In genomic region chr2:126809357-126809756, GRCh38 we compare ENCODE assay signal across 35 cellular contexts.
DNase-seq lines count a peak whose midpoint lies in the region; FAIRE-seq and TF ChIP-seq lines count a peak whose summit lies in the region.
"Had no signal": no experiment of that assay in that cellular context is flagged by ENCODE, and none has a peak within 500 bp of the region (broad histone marks: within the 10 kb centered on the region; RNA-seq: fewer than 3 reads in every experiment).

No MANE protein-coding gene starts in this region.

- H3K4me1 ChIP-seq in mammary epithelial cell (ENCODE audit: insufficient read depth, low read length) (no peaks in the 10 kb centered on the region), iPS-20b (ENCODE audit: insufficient read depth, low read length) (peaks cover 5% of the 10 kb centered on the region; the same call in 1 of the 2 replicates), vagina (no peaks in the 10 kb centered on the region)
- H3K4me1 ChIP-seq: esophagus squamous epithelium, foreskin keratinocyte, heart left ventricle, parathyroid adenoma, SJSA1, upper lobe of right lung had no signal

- H3K36me3 Mint-ChIP-seq in MCF 10A (ENCODE audit: insufficient read depth, unreplicated experiment) = no peaks in the 10 kb centered on the region
- H3K36me3 Mint-ChIP-seq in activated T-helper 2 cell treated with anti-CD3 and anti-CD28 coated beads, Interferon-gamma antibody, Interleukin-2, Interleukin-4, amounts not matched to agents 10 μg/mL and 5 μg/mL and 100 μg/mL, durations not matched to agents 14 hours and 24 hours and 36 hours (ENCODE audit: low read depth) = no peaks in the 10 kb centered on the region

- dilution Hi-C loops in mammary epithelial cell (cut with HindIII; ENCODE audit: low sequenced_read_pairs) = no loop called here

- TF ChIP-seq POLR2A in NB4 (IDR thresholded peaks at IDR 0.05; ENCODE audit: extremely low read depth, insufficient read length) (no peak), vagina (IDR thresholded peaks at IDR 0.05) (no peak)

- H2AFZ ChIP-seq in mammary epithelial cell (ENCODE audit: low read depth, low read length) = no peak overlapping the region
- H2AFZ ChIP-seq: parathyroid adenoma had no signal

- no peak overlapping the region for H3K4me3 ChIP-seq in mammary epithelial cell (replicated peaks in 1 of 3; ENCODE audit: insufficient read depth in 1 of 3, low read depth in 2 of 3, low read length in 3 of 3)
- H3K4me3 ChIP-seq in NB4 (ENCODE audit: low read depth, low read length) = no peak overlapping the region
- H3K4me3 ChIP-seq in iPS-20b (ENCODE audit: low read length) = peak overlapping the region; percentile 15; the same call in 1 of the 2 replicates
- H3K4me3 ChIP-seq in vagina = no peak overlapping the region
- H3K4me3 ChIP-seq: esophagus squamous epithelium, GM12878, heart left ventricle, SJSA1, smooth muscle cell, upper lobe of right lung had no signal

- no peak overlapping the region for H3K27ac ChIP-seq in mammary epithelial cell (ENCODE audit: insufficient read depth, low read depth, low read length)
- no peak overlapping the region for H3K27ac ChIP-seq in iPS-20b (ENCODE audit: low read length)
- no peak overlapping the region for H3K27ac ChIP-seq in vagina
- H3K27ac ChIP-seq: esophagus squamous epithelium, foreskin keratinocyte, heart left ventricle, HL-60, parathyroid adenoma, SJSA1, upper lobe of right lung had no signal

- H3K27me3 ChIP-seq in mammary epithelial cell (ENCODE audit: insufficient read depth, low read length) = no peaks in the 10 kb centered on the region
- no peaks in the 10 kb centered on the region for H3K27me3 ChIP-seq in iPS-20b (ENCODE audit: insufficient read depth, low read length)
- H3K27me3 ChIP-seq in vagina = no peaks in the 10 kb centered on the region
- H3K27me3 ChIP-seq: esophagus squamous epithelium, foreskin keratinocyte, heart left ventricle, upper lobe of right lung had no signal

- H3K9me3 Mint-ChIP-seq in MCF 10A (ENCODE audit: unreplicated experiment) = no peaks in the 10 kb centered on the region
- no peaks in the 10 kb centered on the region for H3K9me3 Mint-ChIP-seq in activated T-helper 2 cell treated with anti-CD3 and anti-CD28 coated beads, Interferon-gamma antibody, Interleukin-2, Interleukin-4, amounts not matched to agents 10 μg/mL and 5 μg/mL and 100 μg/mL, durations not matched to agents 14 hours and 24 hours and 36 hours
- H3K9me3 Mint-ChIP-seq: activated B cell treated with CpG ODN at 0.5 μM for 24 hours; activated naive CD8-positive, alpha-beta T cell treated with anti-CD3 and anti-CD28 coated beads, Interleukin-2, amount 50 U/mL, for 24 hours; activated T-cell treated with anti-CD3 and anti-CD28 coated beads, Interleukin-2, amount 50 U/mL, for 72 hours; CD4-positive, alpha-beta T cell; dendritic cell treated with granulocyte-macrophage colony-stimulating factor and Interleukin-4, amounts not matched to agents 40 ng/mL and 50 ng/mL, for 4 days had no signal

- FAIRE-seq in RCC 7860 (lab: Jason Lieb, UNC) = no peak
- FAIRE-seq: A204.1, GM12878, H1 had no signal

- peaks cover 60% of the 10 kb centered on the region for H3K27me3 Mint-ChIP-seq in MCF 10A (ENCODE audit: insufficient read depth, unreplicated experiment)
- no peaks in the 10 kb centered on the region for H3K27me3 Mint-ChIP-seq in activated T-helper 2 cell treated with anti-CD3 and anti-CD28 coated beads, Interferon-gamma antibody, Interleukin-2, Interleukin-4, amounts not matched to agents 10 μg/mL and 5 μg/mL and 100 μg/mL, durations not matched to agents 14 hours and 24 hours and 36 hours (ENCODE audit: low read depth)
- H3K27me3 Mint-ChIP-seq: dendritic cell treated with granulocyte-macrophage colony-stimulating factor and Interleukin-4, amounts not matched to agents 40 ng/mL and 50 ng/mL, for 4 days had no signal

- H3K4me3 Mint-ChIP-seq in MCF 10A (ENCODE audit: unreplicated experiment) = no peak overlapping the region
- no peak overlapping the region for H3K4me3 Mint-ChIP-seq in activated T-helper 2 cell treated with anti-CD3 and anti-CD28 coated beads, Interferon-gamma antibody, Interleukin-2, Interleukin-4, amounts not matched to agents 10 μg/mL and 5 μg/mL and 100 μg/mL, durations not matched to agents 14 hours and 24 hours and 36 hours (ENCODE audit: low read depth)
- H3K4me3 Mint-ChIP-seq: activated B cell treated with CpG ODN at 0.5 μM for 24 hours; activated naive CD8-positive, alpha-beta T cell treated with anti-CD3 and anti-CD28 coated beads, Interleukin-2, amount 50 U/mL, for 24 hours; activated T-cell treated with anti-CD3 and anti-CD28 coated beads, Interleukin-2, amount 50 U/mL, for 72 hours; CD4-positive, alpha-beta T cell; dendritic cell treated with granulocyte-macrophage colony-stimulating factor and Interleukin-4, amounts not matched to agents 40 ng/mL and 50 ng/mL, for 4 days; neural crest cell had no signal

- intact Hi-C loops in MCF 10A (cut with micrococcal nuclease) (no loop called here), mammary epithelial cell (cut with micrococcal nuclease) (no loop called here), vagina (cut with DNase I) (no loop called here)
- intact Hi-C loops in activated T-helper 2 cell treated with anti-CD3 and anti-CD28 coated beads, Interferon-gamma antibody, Interleukin-2, Interleukin-4, amounts not matched to agents 10 μg/mL and 5 μg/mL and 100 μg/mL, durations not matched to agents 14 hours and 24 hours and 36 hours (cut with micrococcal nuclease) = no loop called here

- H3K36me3 ChIP-seq in mammary epithelial cell (ENCODE audit: insufficient read depth, low read length) (no peaks in the 10 kb centered on the region), iPS-20b (ENCODE audit: insufficient read depth, low read depth, low read length) (no peaks in the 10 kb centered on the region), vagina (no peaks in the 10 kb centered on the region)
- H3K36me3 ChIP-seq: esophagus squamous epithelium, heart left ventricle, SJSA1, upper lobe of right lung had no signal

- no peaks in the 10 kb centered on the region for H3K79me2 ChIP-seq in mammary epithelial cell (ENCODE audit: insufficient read depth, low read length)
- H3K79me2 ChIP-seq: parathyroid adenoma had no signal

- no peak for TF ChIP-seq CTCF in MCF 10A (IDR thresholded peaks at IDR 0.05; ENCODE audit: unreplicated experiment)
- TF ChIP-seq CTCF in mammary epithelial cell (conservative IDR thresholded peaks at IDR 0.05 in 1 of 2, IDR thresholded peaks at IDR 0.05 in 1 of 2; ENCODE audit: extremely low read depth in 1 of 2, insufficient read depth in 1 of 2, low read depth in 1 of 2, low read length in 2 of 2) = no peak
- no peak for TF ChIP-seq CTCF in NB4 (IDR thresholded peaks at IDR 0.05; ENCODE audit: low read depth, low read length)
- no peak for TF ChIP-seq CTCF in vagina (IDR thresholded peaks at IDR 0.05)

- in situ Hi-C loops in mammary epithelial cell (cut with MboI; ENCODE audit: low sequenced_read_pairs in 2 of 2) = no loop called here

- no peak overlapping the region for H3K27ac Mint-ChIP-seq in MCF 10A (ENCODE audit: low read depth, unreplicated experiment)
- no peak overlapping the region for H3K27ac Mint-ChIP-seq in activated T-helper 2 cell treated with anti-CD3 and anti-CD28 coated beads, Interferon-gamma antibody, Interleukin-2, Interleukin-4, amounts not matched to agents 10 μg/mL and 5 μg/mL and 100 μg/mL, durations not matched to agents 14 hours and 24 hours and 36 hours
- H3K27ac Mint-ChIP-seq: activated B cell treated with CpG ODN at 0.5 μM for 24 hours; activated naive CD8-positive, alpha-beta T cell treated with anti-CD3 and anti-CD28 coated beads, Interleukin-2, amount 50 U/mL, for 24 hours; activated T-cell treated with anti-CD3 and anti-CD28 coated beads, Interleukin-2, amount 50 U/mL, for 72 hours; CD4-positive, alpha-beta T cell; dendritic cell treated with granulocyte-macrophage colony-stimulating factor and Interleukin-4, amounts not matched to agents 40 ng/mL and 50 ng/mL, for 4 days had no signal

- no peaks in the 10 kb centered on the region for H4K20me1 ChIP-seq in mammary epithelial cell (ENCODE audit: insufficient read depth, low read length)

- H3K9me3 ChIP-seq in mammary epithelial cell (replicated peaks; ENCODE audit: insufficient read depth, low read length) = peaks cover 2% of the 10 kb centered on the region
- no peaks in the 10 kb centered on the region for H3K9me3 ChIP-seq in iPS-20b (ENCODE audit: insufficient read depth, low read depth, low read length)
- no peaks in the 10 kb centered on the region for H3K9me3 ChIP-seq in vagina
- H3K9me3 ChIP-seq: esophagus squamous epithelium, SJSA1, upper lobe of right lung had no signal

- DNase-seq in MCF 10A (ENCODE audit: unreplicated experiment) (peak; percentile 5), mammary epithelial cell (no peak), NB4 (ENCODE audit: low read depth) (peak; percentile 46), vagina (ENCODE audit: extremely low spot score in 2 of 2) (peak; percentile 31 to 40), RCC 7860 (ENCODE audit: low spot score) (no peak), NCI-H1092 (lab: John Stamatoyannopoulos, UW) (no peak)
- no peak for DNase-seq in activated T-helper 2 cell treated with anti-CD3 and anti-CD28 coated beads, Interferon-gamma antibody, Interleukin-2, Interleukin-4, amounts not matched to agents 10 μg/mL and 5 μg/mL and 100 μg/mL, durations not matched to agents 14 hours and 24 hours and 36 hours (ENCODE audit: low spot score)
- DNase-seq: activated B cell treated with CpG ODN at 0.5 μM for 24 hours; activated naive CD4-positive, alpha-beta T cell; activated naive CD8-positive, alpha-beta T cell treated with anti-CD3 and anti-CD28 coated beads, Interleukin-2, amount 50 U/mL, for 24 hours; activated T-cell treated with anti-CD3 and anti-CD28 coated beads, Interleukin-2, amount 50 U/mL, for 72 hours; AML-193; CD4-positive, alpha-beta T cell; central memory CD4-positive, alpha-beta T cell; esophagus squamous epithelium; foreskin keratinocyte; heart left ventricle; IMR-90; NCI-H1092 treated with DMSO at 0.1 percent for 48 hours; NCI-H1694 treated with DMSO at 0.1 percent for 48 hours; NCI-H446 treated with DMSO at 0.1 percent for 48 hours; NCI-H774; stimulated activated naive CD4-positive, alpha-beta T cell; T1000; upper lobe of right lung had no signal

- BruUV-seq in MCF 10A (replicated peaks; lab: Mats Ljungman, UMichigan) (no TSS peak), mammary epithelial cell (replicated peaks; lab: Mats Ljungman, UMichigan) (no TSS peak)

- POLR2A ChIA-PET in MCF 10A (lab: Yijun Ruan, JAX) = no interaction called here

- no peaks in the 10 kb centered on the region for H3K4me1 Mint-ChIP-seq in MCF 10A (ENCODE audit: insufficient read depth, unreplicated experiment)
- no peaks in the 10 kb centered on the region for H3K4me1 Mint-ChIP-seq in activated T-helper 2 cell treated with anti-CD3 and anti-CD28 coated beads, Interferon-gamma antibody, Interleukin-2, Interleukin-4, amounts not matched to agents 10 μg/mL and 5 μg/mL and 100 μg/mL, durations not matched to agents 14 hours and 24 hours and 36 hours (ENCODE audit: low read depth)
- H3K4me1 Mint-ChIP-seq: activated B cell treated with CpG ODN at 0.5 μM for 24 hours; activated naive CD8-positive, alpha-beta T cell treated with anti-CD3 and anti-CD28 coated beads, Interleukin-2, amount 50 U/mL, for 24 hours had no signal

- H3K4me2 ChIP-seq in mammary epithelial cell (ENCODE audit: insufficient read depth, low read depth, low read length) = no peak overlapping the region
- H3K4me2 ChIP-seq: smooth muscle cell had no signal

- WGBS in mammary epithelial cell (ENCODE audit: low coverage, missing lambda C conversion rate) = 51% methylated on average over 6 of the region's 7 CpGs

- CTCF ChIA-PET in MCF 10A (lab: Yijun Ruan, JAX) (interaction anchor here (0.7 to 1.1 kb wide), 3 partner anchors 16 to 577 kb away, joined by 4 to 5 read pairs (median 5); no protein-coding TSS in a partner anchor), mammary epithelial cell (lab: Charles Lee; ENCODE audit: low non-redundant PET) (no interaction called here)

- H3K9ac ChIP-seq in mammary epithelial cell (ENCODE audit: insufficient read depth, low read length) (no peak overlapping the region), iPS-20b (ENCODE audit: low read depth, low read length) (no peak overlapping the region)
- H3K9ac ChIP-seq: parathyroid adenoma had no signal

Comparison
In these comparisons a context has a peak if more than half of its experiments do, and no peak if none do; other contexts are left out.
1. DNase-seq: peak in MCF 10A (single experiment), NB4 (single experiment) and vagina (2 of 2); none in mammary epithelial cell (single experiment), activated T-helper 2 cell treated with anti-CD3 and anti-CD28 coated beads, Interferon-gamma antibody, Interleukin-2, Interleukin-4, amounts not matched to agents 10 μg/mL and 5 μg/mL and 100 μg/mL, durations not matched to agents 14 hours and 24 hours and 36 hours (single experiment), RCC 7860 (single experiment) and NCI-H1092 (single experiment).